ENCODE assay signal across 15 cellular contexts in genomic region chr22:31093090-31093850, GRCh38. TPM values are rescaled to one million over a fixed set of nuclear protein-coding genes. Genes with fewer than 3 reads are reported as not detected.
DNase-seq lines count a peak whose midpoint lies in the region; ATAC-seq, FAIRE-seq and TF ChIP-seq lines count a peak whose summit lies in the region.
"Had no signal": no experiment of that assay in that cellular context is flagged by ENCODE, and none has a peak within 500 bp of the region (broad histone marks: within the 10 kb centered on the region; RNA-seq: fewer than 3 reads in every experiment).

No MANE protein-coding gene starts in this region.

- WGBS in neuronal stem cell (ENCODE audit: extremely low coverage in 2 of 2, insufficient read length in 2 of 2, insufficient replicate concordance in 1 of 2), 2 donors = no CpG with 5 or more reads among the region's 33 CpGs

- H2AK5ac ChIP-seq in neuronal stem cell (ENCODE audit: low read depth, low read length) = no peak overlapping the region

- TF ChIP-seq CTCF in vagina (IDR thresholded peaks at IDR 0.05) (no peak), WTC11 (IDR thresholded peaks at IDR 0.05) (no peak)

- POLR2A ChIA-PET in WTC11 (lab: Charles Lee) = no interaction called here

- H2BK15ac ChIP-seq in neuronal stem cell (ENCODE audit: low read length) = no peak overlapping the region

- ATAC-seq in GM18907 (IDR thresholded peaks at IDR 0.05; ENCODE audit: unreplicated experiment) (no peak), WTC11 (no peak)

- intact Hi-C loops in vagina (cut with DNase I) = no loop called here

- H3K27ac ChIP-seq in neuronal stem cell (replicated peaks; ENCODE audit: low read length) = no peak overlapping the region
- peak overlapping the region; percentile 97 for H3K27ac ChIP-seq in vagina
- H3K27ac ChIP-seq: pancreas had no signal

- H4K8ac ChIP-seq in neuronal stem cell (ENCODE audit: low read depth, low read length) = no peak overlapping the region

- H3K23ac ChIP-seq in neuronal stem cell (ENCODE audit: low read depth, low read length, poor library complexity) = no peak overlapping the region

- H3K79me1 ChIP-seq in neuronal stem cell (ENCODE audit: low read depth, low read length) = no peaks in the 10 kb centered on the region

- no peak overlapping the region for H3K4me3 ChIP-seq in neuronal stem cell (ENCODE audit: low read length in 2 of 2)
- H3K4me3 ChIP-seq in vagina = peak overlapping the region in 1 of 2 donors; percentile 43
- H3K4me3 ChIP-seq: pancreas had no signal

- no peak overlapping the region for H3K27ac Mint-ChIP-seq in WTC11
- H3K27ac Mint-ChIP-seq: activated naive CD8-positive, alpha-beta T cell treated with anti-CD3 and anti-CD28 coated beads, Interleukin-2, amount 10 ng/mL, durations not matched to agents 7 days and 5 days had no signal

- TF ChIP-seq POLR2A in vagina (IDR thresholded peaks at IDR 0.05) = no peak

- H4K91ac ChIP-seq in neuronal stem cell (ENCODE audit: low read depth, low read length, poor library complexity) = no peak overlapping the region

- no peak overlapping the region for H3K9ac ChIP-seq in neuronal stem cell (ENCODE audit: low read depth, low read length, poor library complexity)

- H2BK120ac ChIP-seq in neuronal stem cell (ENCODE audit: low read depth, low read length) = no peak overlapping the region

- H3K36me3 Mint-ChIP-seq in WTC11 = no peaks in the 10 kb centered on the region

- H3K36me3 ChIP-seq in neuronal stem cell (replicated peaks in 1 of 2; ENCODE audit: control insufficient read depth in 2 of 2, insufficient read depth in 2 of 2, low read length in 2 of 2) = peaks cover 31 to 65% of the 10 kb centered on the region in 2 donors
- peaks cover 7 to 96% of the 10 kb centered on the region in 2 donors for H3K36me3 ChIP-seq in vagina

- FAIRE-seq in frontal cortex (lab: Jason Lieb, UNC) = no peak
- FAIRE-seq: pancreas had no signal

- DNase-seq in NCI-H1092 treated with DMSO at 0.1 percent for 48 hours (lab: John Stamatoyannopoulos, UW) = peak; percentile 18
- no peak for DNase-seq in NCI-H1092 (lab: John Stamatoyannopoulos, UW)
- peak; percentile 71 for DNase-seq in frontal cortex (ENCODE audit: low spot score in 2 of 2)
- DNase-seq in neuronal stem cell (ENCODE audit: low spot score) = no peak
- peak in 1 of 2 donors; percentile 79 for DNase-seq in vagina (ENCODE audit: extremely low spot score in 2 of 2)
- DNase-seq in WTC11 (ENCODE audit: low spot score) = no peak
- DNase-seq in T-helper 9 cell = no peak
- DNase-seq: activated naive CD8-positive, alpha-beta T cell treated with anti-CD3 and anti-CD28 coated beads, Interleukin-2, amount 10 ng/mL, durations not matched to agents 7 days and 5 days; NCI-H1417; NCI-H524 treated with DMSO at 0.1 percent for 48 hours; stimulated activated CD4-positive, alpha-beta T cell treated with anti-CD3 and anti-CD28 coated beads, Interleukin-4, amount 100 ng/mL, for 4 hours had no signal

- no peak overlapping the region for H3K4ac ChIP-seq in neuronal stem cell (ENCODE audit: low read length)

- no peak overlapping the region for H3K14ac ChIP-seq in neuronal stem cell (ENCODE audit: low read length)

- H3K9me3 ChIP-seq in neuronal stem cell (replicated peaks in 1 of 2; ENCODE audit: control insufficient read depth in 2 of 2, insufficient read depth in 1 of 2, low read depth in 1 of 2, low read length in 2 of 2) = no peaks in the 10 kb centered on the region
- no peaks in the 10 kb centered on the region for H3K9me3 ChIP-seq in vagina
- H3K9me3 ChIP-seq: pancreas had no signal

- no peak overlapping the region for H2BK12ac ChIP-seq in neuronal stem cell (ENCODE audit: low read length)

- no peak overlapping the region for H2AFZ ChIP-seq in neuronal stem cell (ENCODE audit: low read length)

- H3K9me3 Mint-ChIP-seq in WTC11 = no peaks in the 10 kb centered on the region
- H3K9me3 Mint-ChIP-seq: activated naive CD8-positive, alpha-beta T cell treated with anti-CD3 and anti-CD28 coated beads, Interleukin-2, amount 10 ng/mL, durations not matched to agents 7 days and 5 days had no signal

- no peaks in the 10 kb centered on the region for H3K27me3 Mint-ChIP-seq in WTC11 (ENCODE audit: low read depth)
- H3K27me3 Mint-ChIP-seq: activated naive CD8-positive, alpha-beta T cell treated with anti-CD3 and anti-CD28 coated beads, Interleukin-2, amount 10 ng/mL, durations not matched to agents 7 days and 5 days had no signal

- H3K4me1 ChIP-seq in neuronal stem cell (ENCODE audit: control insufficient read depth in 2 of 2, insufficient read depth in 1 of 2, low read depth in 1 of 2, low read length in 2 of 2) = peaks cover 0 to 2% of the 10 kb centered on the region in 2 donors
- peaks cover 51% of the 10 kb centered on the region for H3K4me1 ChIP-seq in vagina
- H3K4me1 ChIP-seq: pancreas had no signal

- H3K27me3 ChIP-seq in neuronal stem cell (ENCODE audit: control insufficient read depth in 3 of 3, insufficient read depth in 3 of 3, low read depth in 1 of 3, low read length in 3 of 3) (no peaks in the 10 kb centered on the region), vagina (no peaks in the 10 kb centered on the region)
- H3K27me3 ChIP-seq: pancreas had no signal

- CTCF ChIA-PET in WTC11 (lab: Charles Lee) = interaction anchor here (0.5 to 21.8 kb wide), 6 partner anchors 9 to 180 kb away, joined by 3 to 363 read pairs (median 4); partner anchors contain the start of genes LIMK2 and SELENOM

- no peak overlapping the region for H3K18ac ChIP-seq in neuronal stem cell (ENCODE audit: low read length)

- peak overlapping the region; percentile 41 for H2BK5ac ChIP-seq in neuronal stem cell (ENCODE audit: low read length)

- H3K4me1 Mint-ChIP-seq in WTC11 = peaks cover 11% of the 10 kb centered on the region
- H3K4me1 Mint-ChIP-seq: activated naive CD8-positive, alpha-beta T cell treated with anti-CD3 and anti-CD28 coated beads, Interleukin-2, amount 10 ng/mL, durations not matched to agents 7 days and 5 days had no signal

- H3K4me2 ChIP-seq in neuronal stem cell (ENCODE audit: insufficient read depth, low read length, poor library complexity, severe bottlenecking) = no peak overlapping the region

- H3K4me3 Mint-ChIP-seq in WTC11 = no peak overlapping the region
- H3K4me3 Mint-ChIP-seq: activated naive CD8-positive, alpha-beta T cell treated with anti-CD3 and anti-CD28 coated beads, Interleukin-2, amount 10 ng/mL, durations not matched to agents 7 days and 5 days had no signal

TF ChIP-seq in WTC11, 78 proteins besides CTCF, POLR2A, EP300 and RAD21 (continues in another document):
- TF ChIP-seq NR1H2 (CRISPR knock-in tag; IDR thresholded peaks at IDR 0.05) (no peak), E2F4 (CRISPR knock-in tag; IDR thresholded peaks at IDR 0.05; ENCODE audit: borderline replicate concordance, low read depth) (no peak), ZNF281 (CRISPR knock-in tag; IDR thresholded peaks at IDR 0.05) (no peak), EMX1 (CRISPR knock-in tag; IDR thresholded peaks at IDR 0.05) (no peak), NFATC4 (CRISPR knock-in tag; IDR thresholded peaks at IDR 0.05) (no peak), SOX15 (CRISPR knock-in tag; IDR thresholded peaks at IDR 0.05) (no peak), ZNF138 (CRISPR knock-in tag; conservative IDR thresholded peaks at IDR 0.05) (no peak), JUN (CRISPR knock-in tag; IDR thresholded peaks at IDR 0.05) (no peak), ZBTB21 (CRISPR knock-in tag; IDR thresholded peaks at IDR 0.05; ENCODE audit: borderline replicate concordance) (no peak)

RNA-seq across cellular contexts. Expression of gene SMTN, which starts 12.2 kb away (rescaled TPM):
- 9.0 TPM for total RNA-seq in frontal cortex
- 25.4 TPM for polyA plus RNA-seq in neuronal stem cell (2013, experiment 1 of 2)
- polyA plus RNA-seq in neuronal stem cell (2013, experiment 2 of 2) = 25.4 TPM
- total RNA-seq in vagina = 199 TPM
- 28.1 to 34.5 TPM (median 32.8 TPM) in 3 replicates for total RNA-seq in WTC11 (2021)

RNA-seq across cellular contexts. Expression of gene SELENOM, which starts 14.1 kb away (rescaled TPM):
- total RNA-seq in frontal cortex (11.8 TPM), vagina (941 TPM), WTC11 (2021) (16.3 to 24.6 TPM (median 22.6 TPM) in 3 replicates)
- polyA plus RNA-seq in neuronal stem cell (2013, experiment 1 of 2) = 44.6 TPM
- 40.6 TPM for polyA plus RNA-seq in neuronal stem cell (2013, experiment 2 of 2)

RNA-seq across cellular contexts. Expression of gene INPP5J, which starts 29.5 kb away (rescaled TPM):
- total RNA-seq in frontal cortex (2.0 TPM), vagina (5.9 TPM), WTC11 (2021) (6.2 to 9.0 TPM (median 7.7 TPM) in 3 replicates)
- 4.8 TPM for polyA plus RNA-seq in neuronal stem cell (2013, experiment 1 of 2)
- polyA plus RNA-seq in neuronal stem cell (2013, experiment 2 of 2) = 4.6 TPM

RNA-seq across cellular contexts. Expression of gene PLA2G3, which starts 47.0 kb away (rescaled TPM):
- under 0.01 TPM for total RNA-seq in frontal cortex
- 12.3 TPM for polyA plus RNA-seq in neuronal stem cell (2013, experiment 1 of 2)
- polyA plus RNA-seq in neuronal stem cell (2013, experiment 2 of 2) = 11.3 TPM
- total RNA-seq in vagina = 6.1 TPM
- 14.7 to 18.3 TPM (median 15.1 TPM) in 3 replicates for total RNA-seq in WTC11 (2021)
- total RNA-seq: A172; activated naive CD8-positive, alpha-beta T cell treated with anti-CD3 and anti-CD28 coated beads, Interleukin-2, amount 10 ng/mL, durations not matched to agents 7 days and 5 days; glomerular endothelial cell; pancreas had no signal

Comparison
In these comparisons a context has a peak if more than half of its experiments do, and no peak if none do; other contexts are left out.
1. DNase-seq: peak in NCI-H1092 treated with DMSO at 0.1 percent for 48 hours (single experiment) and frontal cortex (2 of 2); none in NCI-H1092 (single experiment), neuronal stem cell (single experiment), WTC11 (single experiment) and T-helper 9 cell (single experiment).
2. RNA of gene SELENOM, which starts 14.1 kb away (total RNA-seq): 941 TPM in vagina (single experiment); 16.3 to 24.6 TPM in WTC11 and 11.8 TPM in frontal cortex (single experiment); every median in the first group is over 10 times any median in the second.